ENCODE assay signal across 8 cellular contexts in genomic region chr14:99481745-99482099, GRCh38. TPM values are rescaled to one million over a fixed set of nuclear protein-coding genes. Genes with fewer than 3 reads are reported as not detected.
DNase-seq lines count a peak whose midpoint lies in the region; ATAC-seq lines count a peak whose summit lies in the region.

No MANE protein-coding gene starts in this region.

- H3K36me3 Mint-ChIP-seq in naive thymus-derived CD8-positive, alpha-beta T cell = no peaks in the 10 kb centered on the region

- no peaks in the 10 kb centered on the region for H3K27me3 Mint-ChIP-seq in naive thymus-derived CD8-positive, alpha-beta T cell

- 0 out of 2 replicates have a peak, but pooled peaks cover 2% of the 10 kb centered on the region for H3K9me3 ChIP-seq in SJSA1 (replicated peaks)
- no peaks in the 10 kb centered on the region for H3K9me3 ChIP-seq in effector memory CD4-positive, alpha-beta T cell (ENCODE audit: control insufficient read depth, low read length)

- peak overlapping the region; percentile 98 for H3K4me3 ChIP-seq in SJSA1
- peak overlapping the region; percentile 83 for H3K4me3 ChIP-seq in effector memory CD4-positive, alpha-beta T cell (ENCODE audit: insufficient read depth, low read depth, low read length, poor library complexity, severe bottlenecking)

- peak overlapping the region; percentile 78 for H3K27ac ChIP-seq in SJSA1
- peak overlapping the region; percentile 88 for H3K27ac ChIP-seq in effector memory CD4-positive, alpha-beta T cell (ENCODE audit: insufficient read depth, low read length, poor library complexity, severe bottlenecking)

- peak; percentile 30 for DNase-seq in stimulated activated CD4-positive, alpha-beta T cell treated with anti-CD3 and anti-CD28 coated beads, Interleukin-15, amount 100 ng/mL, for 24 hours
- no peak for DNase-seq in stimulated activated CD4-positive, alpha-beta T cell treated with anti-CD3 and anti-CD28 coated beads, Interleukin-4, amount 100 ng/mL, for 4 hours
- DNase-seq in SJSA1 (ENCODE audit: low read depth in 1 of 2, low spot score in 2 of 2) (peak in 1 of 2 experiments; percentile 30), Ammon's horn (ENCODE audit: low spot score) (no peak), NCI-H2081 treated with DMSO at 0.1 percent for 48 hours (lab: John Stamatoyannopoulos, UW) (no peak)
- peak in 1 of 3 donors; percentile 32 for DNase-seq in effector memory CD4-positive, alpha-beta T cell
- DNase-seq in naive thymus-derived CD8-positive, alpha-beta T cell = peak in 6 of 10 donors; percentile 3 to 36 (median 30)

- no peaks in the 10 kb centered on the region for H3K9me3 Mint-ChIP-seq in naive thymus-derived CD8-positive, alpha-beta T cell

- peaks cover 11% of the 10 kb centered on the region for H3K36me3 ChIP-seq in SJSA1
- no peaks in the 10 kb centered on the region for H3K36me3 ChIP-seq in effector memory CD4-positive, alpha-beta T cell (ENCODE audit: control insufficient read depth, insufficient read depth, low read length)

- no peaks in the 10 kb centered on the region for H3K27me3 ChIP-seq in SJSA1 (replicated peaks)
- H3K27me3 ChIP-seq in effector memory CD4-positive, alpha-beta T cell (replicated peaks; ENCODE audit: control insufficient read depth, insufficient read depth, low read length, poor library complexity, severe bottlenecking) = no peaks in the 10 kb centered on the region

- POLR2A ChIA-PET in naive thymus-derived CD8-positive, alpha-beta T cell (lab: Charles Lee) = interaction anchor here (0.7 to 2.2 kb wide), 6 partner anchors 18 to 220 kb away, joined by 3 to 27 read pairs (median 4); partner anchors contain the start of genes CCDC85C and CYP46A1

- peaks cover 42 to 82% (median 74%) of the 10 kb centered on the region in 4 donors for H3K4me1 Mint-ChIP-seq in naive thymus-derived CD8-positive, alpha-beta T cell

- peaks cover 12% of the 10 kb centered on the region for H3K4me1 ChIP-seq in SJSA1 (replicated peaks)
- peaks cover 21% of the 10 kb centered on the region for H3K4me1 ChIP-seq in effector memory CD4-positive, alpha-beta T cell (ENCODE audit: control insufficient read depth, insufficient read depth, low read length, poor library complexity, severe bottlenecking)

- H3K4me3 Mint-ChIP-seq in naive thymus-derived CD8-positive, alpha-beta T cell = peak overlapping the region; percentile 92 to 99 (median 98)

- ATAC-seq in naive thymus-derived CD8-positive, alpha-beta T cell = no peak
- no peak for ATAC-seq in HG03108 (IDR thresholded peaks at IDR 0.05; ENCODE audit: unreplicated experiment)

- peak overlapping the region; percentile 97 to 100 (median 99) for H3K27ac Mint-ChIP-seq in naive thymus-derived CD8-positive, alpha-beta T cell

RNA-seq across cellular contexts. Expression of gene CCNK, which starts 0.5 kb away (rescaled TPM):
- total RNA-seq in SJSA1 (2014; rRNA removed; shearing (Covaris generic)) = 9.0 and 12.1 TPM in 2 replicates
- total RNA-seq in naive thymus-derived CD8-positive, alpha-beta T cell = 10 to 100 TPM; 82.8 to 92.5 TPM
- 10 to 100 TPM; 13.4 to 19.8 (median 14.0) TPM for polyA plus RNA-seq in naive thymus-derived CD8-positive, alpha-beta T cell

RNA-seq across cellular contexts. Expression of gene SETD3, which starts 1.1 kb away (rescaled TPM):
- 71.0 and 84.2 TPM in 2 replicates for total RNA-seq in SJSA1 (2014; rRNA removed; shearing (Covaris generic))
- total RNA-seq in naive thymus-derived CD8-positive, alpha-beta T cell = 10 to 100 TPM; 51.7 to 56.8 TPM
- polyA plus RNA-seq in naive thymus-derived CD8-positive, alpha-beta T cell = 10 to 100 TPM; 32.2 to 35.6 (median 32.4) TPM

Comparison
In these comparisons a context has a peak if more than half of its experiments do, and no peak if none do; other contexts are left out.
1. DNase-seq: peak in stimulated activated CD4-positive, alpha-beta T cell treated with anti-CD3 and anti-CD28 coated beads, Interleukin-15, amount 100 ng/mL, for 24 hours (single experiment) and naive thymus-derived CD8-positive, alpha-beta T cell (6 of 10); none in stimulated activated CD4-positive, alpha-beta T cell treated with anti-CD3 and anti-CD28 coated beads, Interleukin-4, amount 100 ng/mL, for 4 hours (0 of 2), Ammon's horn (single experiment) and NCI-H2081 treated with DMSO at 0.1 percent for 48 hours (single experiment).